ENCODE assay signal across 2 cellular contexts in genomic region chr11:71202966-71203365, GRCh38.
TF ChIP-seq lines count a peak whose summit lies in the region.

No MANE protein-coding gene starts in this region.

TF ChIP-seq in liver, 16 proteins besides CTCF, POLR2A, EP300 and RAD21 (continued from another document):
- TF ChIP-seq SP1 (IDR thresholded peaks at IDR 0.05) (no peak), YY1 (IDR thresholded peaks at IDR 0.05) (no peak), HNF4G (IDR thresholded peaks at IDR 0.05) (no peak), NR2F2 (IDR thresholded peaks at IDR 0.05) (no peak), GABPA (IDR thresholded peaks at IDR 0.05 in 1 of 2, conservative IDR thresholded peaks at IDR 0.05 in 1 of 2) (no peak), RXRA (IDR thresholded peaks at IDR 0.05) (no peak), ATF3 (IDR thresholded peaks at IDR 0.05) (no peak), MAX (IDR thresholded peaks at IDR 0.05) (no peak), HNF4A (conservative IDR thresholded peaks at IDR 0.05) (no peak), EGR1 (IDR thresholded peaks at IDR 0.05; ENCODE audit: low read depth in 2 of 2) (no peak), REST (IDR thresholded peaks at IDR 0.05) (no peak), JUND (IDR thresholded peaks at IDR 0.05) (no peak), FOXA2 (IDR thresholded peaks at IDR 0.05) (no peak), TAF1 (conservative IDR thresholded peaks at IDR 0.05) (no peak), ZBTB33 (IDR thresholded peaks at IDR 0.05) (no peak)

TF ChIP-seq in HepG2, 621 proteins besides CTCF, POLR2A, EP300 and RAD21:
- no peak for TF ChIP-seq SKIL (CRISPR knock-in tag; IDR thresholded peaks at IDR 0.05; ENCODE audit: borderline replicate concordance)
- TF ChIP-seq ZNF260 (CRISPR knock-in tag; IDR thresholded peaks at IDR 0.05; ENCODE audit: borderline replicate concordance, low read depth): no peak
- no peak for TF ChIP-seq HNF4G (IDR thresholded peaks at IDR 0.05; ENCODE audit: borderline replicate concordance, low read depth, low read length)
- no peak for TF ChIP-seq HNF4G (CRISPR knock-in tag; IDR thresholded peaks at IDR 0.05; ENCODE audit: borderline replicate concordance, low read depth)
- TF ChIP-seq ZNF232 (CRISPR knock-in tag; IDR thresholded peaks at IDR 0.05; ENCODE audit: borderline replicate concordance): no peak
- TF ChIP-seq PPARG (CRISPR knock-in tag; conservative IDR thresholded peaks at IDR 0.05): no peak
- TF ChIP-seq ZNF772 (CRISPR knock-in tag; IDR thresholded peaks at IDR 0.05): no peak
- no peak for TF ChIP-seq E2F1 (CRISPR knock-in tag; IDR thresholded peaks at IDR 0.05)
- TF ChIP-seq THRA (CRISPR knock-in tag; IDR thresholded peaks at IDR 0.05; ENCODE audit: borderline replicate concordance): no peak
- TF ChIP-seq HOXD1 (CRISPR knock-in tag; IDR thresholded peaks at IDR 0.05): no peak
- TF ChIP-seq BORCS8-MEF2B (CRISPR knock-in tag; IDR thresholded peaks at IDR 0.05): no peak
- TF ChIP-seq ZNF451 (CRISPR knock-in tag; IDR thresholded peaks at IDR 0.05): no peak
- TF ChIP-seq TGIF2 (CRISPR knock-in tag; IDR thresholded peaks at IDR 0.05): no peak
- TF ChIP-seq RFX5 (IDR thresholded peaks at IDR 0.05; ENCODE audit: low read depth, low read length): no peak
- TF ChIP-seq MLXIP (CRISPR knock-in tag; IDR thresholded peaks at IDR 0.05; ENCODE audit: borderline replicate concordance): no peak
